Comparison of ENCODE assay signal across 30 cellular contexts in the genomic region with DNA sequence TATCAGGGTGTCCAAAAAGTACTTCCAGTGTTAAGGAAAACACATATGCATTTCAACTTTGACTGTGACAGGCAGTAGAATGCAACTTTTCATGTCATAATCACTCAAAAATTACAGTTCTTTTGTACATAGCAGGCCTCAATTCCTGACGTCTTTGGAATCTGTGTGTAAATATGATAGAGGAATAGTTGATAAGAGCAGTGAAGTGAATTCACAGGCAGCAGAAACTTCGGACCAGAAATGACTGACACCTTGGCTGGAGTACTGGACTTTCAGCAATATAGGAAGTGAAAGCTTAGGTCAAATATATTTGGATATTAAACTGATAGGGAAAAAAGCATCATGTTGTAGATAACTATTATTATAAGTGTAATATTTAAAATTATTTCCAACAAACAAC.
"Had no signal": no experiment of that assay in that cellular context is flagged by ENCODE, and none has a peak within 500 bp of the region (broad histone marks: within the 10 kb centered on the region; RNA-seq: fewer than 3 reads in every experiment).

No MANE protein-coding gene starts in this region.

- FAIRE-seq: bronchial epithelial cell, colon had no signal

- H3K36me3 ChIP-seq: adrenal gland, ascending aorta, esophagus muscularis mucosa, gastrocnemius medialis, heart right ventricle had no signal

- H3K27me3 ChIP-seq: adrenal gland, ascending aorta, esophagus muscularis mucosa, foreskin keratinocyte, gastrocnemius medialis, heart right ventricle had no signal

- H3K4me3 ChIP-seq: adrenal gland, ascending aorta, esophagus muscularis mucosa, gastrocnemius medialis, heart right ventricle had no signal

- DNase-seq: activated CD4-positive, alpha-beta memory T cell treated with anti-CD3 and anti-CD28 coated beads for 36 hours; activated CD4-positive, alpha-beta T cell treated with anti-CD3 and anti-CD28 coated beads for 36 hours; activated CD4-positive, alpha-beta T cell treated with anti-CD3 and anti-CD28 coated beads, Interleukin-2, amount 10 ng/mL, durations not matched to agents 24 days and 14 days; activated CD4-positive, CD25-positive, alpha-beta regulatory T cell; activated CD4-positive, CD25-positive, alpha-beta regulatory T cell treated with anti-CD3 and anti-CD28 coated beads, Interleukin-2, amount 50 U/mL, for 72 hours; activated CD8-positive, alpha-beta memory T cell treated with anti-CD3 and anti-CD28 coated beads, Interleukin-2, amount 10 ng/mL, durations not matched to agents 7 days and 5 days; activated CD8-positive, alpha-beta memory T cell treated with anti-CD3 and anti-CD28 coated beads, Interleukin-2, amount 50 U/mL, for 4 hours; activated CD8-positive, alpha-beta T cell treated with anti-CD3 and anti-CD28 coated beads, Interleukin-2, amount 10 ng/mL, durations not matched to agents 7 days and 5 days; activated effector memory CD4-positive, alpha-beta T cell treated with anti-CD3 and anti-CD28 coated beads, Interleukin-2, amount 50 U/mL, for 16 hours; activated naive CD4-positive, alpha-beta T cell treated with anti-CD3 and anti-CD28 coated beads for 36 hours; activated naive CD8-positive, alpha-beta T cell treated with anti-CD3 and anti-CD28 coated beads for 36 hours; activated naive CD8-positive, alpha-beta T cell treated with anti-CD3 and anti-CD28 coated beads, Interleukin-2, amount 50 U/mL, for 24 hours; activated T-cell treated with anti-CD3 and anti-CD28 coated beads, Interleukin-2, amount 50 U/mL, for 1 hour; activated T-cell treated with anti-CD3 and anti-CD28 coated beads, Interleukin-2, amount 50 U/mL, for 48 hours; adrenal gland; cortex of kidney; dermis blood vessel endothelial cell; effector CD4-positive, alpha-beta T cell; effector memory CD8-positive, alpha-beta T cell; erythroblast; foreskin keratinocyte; gastrocnemius medialis; heart right ventricle; T-helper 1 cell; T-helper 17 cell; T1000 had no signal

- H3K9me3 ChIP-seq: adrenal gland, ascending aorta, esophagus muscularis mucosa, gastrocnemius medialis had no signal

- ATAC-seq: activated CD4-positive, alpha-beta T cell treated with anti-CD3 and anti-CD28 coated beads for 36 hours; activated CD8-positive, alpha-beta memory T cell treated with anti-CD3 and anti-CD28 coated beads, Interleukin-2, amount 10 ng/mL, durations not matched to agents 7 days and 5 days; activated CD8-positive, alpha-beta T cell treated with anti-CD3 and anti-CD28 coated beads, Interleukin-2, amount 10 ng/mL, durations not matched to agents 7 days and 5 days; activated naive CD8-positive, alpha-beta T cell treated with anti-CD3 and anti-CD28 coated beads, Interleukin-2, amount 50 U/mL, for 24 hours; effector memory CD8-positive, alpha-beta T cell; foreskin keratinocyte; gastrocnemius medialis; heart right ventricle; T-helper 17 cell had no signal

- H3K27ac ChIP-seq: adrenal gland, ascending aorta, esophagus muscularis mucosa, foreskin keratinocyte, gastrocnemius medialis, heart right ventricle had no signal

- H3K4me1 ChIP-seq: adrenal gland, ascending aorta, esophagus muscularis mucosa, foreskin keratinocyte, gastrocnemius medialis, heart right ventricle had no signal
